ENCODE assay signal across 8 cellular contexts in genomic region chr6:43020847-43021246, GRCh38. TPM values are rescaled to one million over a fixed set of nuclear protein-coding genes. Genes with fewer than 3 reads are reported as not detected.
DNase-seq lines count a peak whose midpoint lies in the region; TF ChIP-seq lines count a peak whose summit lies in the region.

No MANE protein-coding gene starts in this region.

- TF ChIP-seq CTCF in BE2C (IDR thresholded peaks at IDR 0.05; ENCODE audit: low read depth, low read length) (no peak), KMS-11 (conservative IDR thresholded peaks at IDR 0.05; ENCODE audit: low read depth, low read length) (no peak), breast epithelium (IDR thresholded peaks at IDR 0.05) (no peak)

- H3K9me3 ChIP-seq in BE2C (no peaks in the 10 kb centered on the region), breast epithelium (no peaks in the 10 kb centered on the region), mesodermal cell (ENCODE audit: control insufficient read depth, low read length) (no peaks in the 10 kb centered on the region)

- intact Hi-C loops in breast epithelium (cut with DNase I; ENCODE audit: low total_unique reads), result no loop called here

- peaks cover 3% of the 10 kb centered on the region; the same call in 1 of the 2 replicates for H3K4me1 ChIP-seq in BE2C
- H3K4me1 ChIP-seq in KMS-11 (ENCODE audit: low read depth, poor library complexity, severe bottlenecking), result peaks cover 43% of the 10 kb centered on the region
- peaks cover 0 to 16% of the 10 kb centered on the region in 2 donors for H3K4me1 ChIP-seq in breast epithelium
- H3K4me1 ChIP-seq in mesodermal cell (ENCODE audit: control insufficient read depth, insufficient read depth, low read length, poor library complexity, severe bottlenecking), result peaks cover 27% of the 10 kb centered on the region

- H3K27ac ChIP-seq in KMS-11 (peak overlapping the region; percentile 70), breast epithelium (peak overlapping the region; percentile 86 to 92), mesodermal cell (ENCODE audit: low read depth, low read length, severe bottlenecking) (peak overlapping the region; percentile 77)

- H3K4me2 ChIP-seq in KMS-11, result peak overlapping the region; percentile 98

- H3K9ac ChIP-seq in KMS-11, result peak overlapping the region; percentile 65; the same call in 1 of the 2 replicates

- peak; percentile 7 for TF ChIP-seq POLR2A in breast epithelium (IDR thresholded peaks at IDR 0.05)

- H3K36me3 ChIP-seq in BE2C (peaks cover 19% of the 10 kb centered on the region), KMS-11 (ENCODE audit: insufficient read depth) (no peaks in the 10 kb centered on the region), breast epithelium (peaks cover 7% of the 10 kb centered on the region), mesodermal cell (ENCODE audit: control insufficient read depth, insufficient read depth, low read length) (peaks cover 76% of the 10 kb centered on the region)

- H3K27me3 ChIP-seq in BE2C, result no peaks in the 10 kb centered on the region
- no peaks in the 10 kb centered on the region for H3K27me3 ChIP-seq in KMS-11 (ENCODE audit: insufficient read depth, low read depth)
- H3K27me3 ChIP-seq in breast epithelium, result no peaks in the 10 kb centered on the region

- 78% methylated on average over 3 of the region's 5 CpGs; no CpG with 5 or more reads in 1 of the 2 experiments for WGBS in mesodermal cell (ENCODE audit: insufficient coverage in 2 of 2), 2 experiments

- H2AFZ ChIP-seq in KMS-11 (ENCODE audit: low read depth), result peak overlapping the region; percentile 87; the same call in 1 of the 2 replicates

- no peaks in the 10 kb centered on the region for H4K20me1 ChIP-seq in KMS-11 (ENCODE audit: insufficient read depth)

- DNase-seq in BE2C (no peak), breast epithelium (ENCODE audit: low spot score in 2 of 2) (no peak), pons (ENCODE audit: low spot score) (no peak), A172 (ENCODE audit: low spot score) (no peak), mucosa of gallbladder (ENCODE audit: low spot score) (no peak), NCI-H2196 (lab: John Stamatoyannopoulos, UW; ENCODE audit: unreplicated experiment) (no peak)

- peaks cover 35% of the 10 kb centered on the region for H3K79me2 ChIP-seq in KMS-11 (ENCODE audit: insufficient read depth, low read depth)

- H3K4me3 ChIP-seq in BE2C (ENCODE audit: low read depth, low read length), result peak overlapping the region; percentile 99
- no peak overlapping the region for H3K4me3 ChIP-seq in KMS-11 (IDR thresholded peaks at IDR 0.05; ENCODE audit: insufficient read depth, low read depth, low read length)
- peak overlapping the region; percentile 58 to 94 (median 93) for H3K4me3 ChIP-seq in breast epithelium
- peak overlapping the region; percentile 91 for H3K4me3 ChIP-seq in mesodermal cell (ENCODE audit: extremely low read depth, insufficient read depth, low read length, poor library complexity, severe bottlenecking)

RNA-seq across cellular contexts. Expression of gene RRP36, which starts 0.6 kb away (rescaled TPM):
- 82.4 TPM for polyA plus RNA-seq in BE2C (2012; ENCODE audit: insufficient read depth, insufficient read length, low read depth)
- total RNA-seq in breast epithelium (10 to 100 TPM; 48.8 to 69.2 (median 56.3) TPM), mucosa of gallbladder (40.6 TPM)
- polyA plus RNA-seq in mesodermal cell (2013, experiment 1 of 2), result 79.8 TPM
- 80.5 TPM for polyA plus RNA-seq in mesodermal cell (2013, experiment 2 of 2)
- 111 and 121 TPM in 2 replicates for total RNA-seq in A172 (2014; rRNA removed; shearing (Covaris generic))

RNA-seq across cellular contexts. Expression of gene KLHDC3, which starts 6.8 kb away (rescaled TPM):
- 125 TPM for polyA plus RNA-seq in BE2C (2012; ENCODE audit: insufficient read depth, insufficient read length, low read depth)
- total RNA-seq in breast epithelium (10 to 100 TPM; 91.4 to 97.3 (median 92.5) TPM), mucosa of gallbladder (93.8 TPM)
- polyA plus RNA-seq in mesodermal cell (2013, experiment 1 of 2), result 145 TPM
- 121 TPM for polyA plus RNA-seq in mesodermal cell (2013, experiment 2 of 2)
- total RNA-seq in A172 (2014; rRNA removed; shearing (Covaris generic)), result 75.3 and 90.8 TPM in 2 replicates

RNA-seq across cellular contexts. Expression of gene MEA1, which starts 7.1 kb away (rescaled TPM):
- polyA plus RNA-seq in BE2C (2012; ENCODE audit: insufficient read depth, insufficient read length, low read depth), result 153 TPM
- total RNA-seq in breast epithelium, result 10 to 100 TPM; 65.0 to 78.0 (median 76.3) TPM
- 89.0 TPM for polyA plus RNA-seq in mesodermal cell (2013, experiment 1 of 2)
- polyA plus RNA-seq in mesodermal cell (2013, experiment 2 of 2), result 75.8 TPM
- total RNA-seq in A172 (2014; rRNA removed; shearing (Covaris generic)), result 134 and 144 TPM in 2 replicates
- total RNA-seq in mucosa of gallbladder, result 66.3 TPM

RNA-seq across cellular contexts. Expression of gene CUL7, which starts 32.8 kb away (rescaled TPM):
- 25.9 TPM for polyA plus RNA-seq in BE2C (2012; ENCODE audit: insufficient read depth, insufficient read length, low read depth)
- total RNA-seq in breast epithelium, result 10 to 100 TPM; 12.6 to 21.4 (median 19.3) TPM
- 46.0 TPM for polyA plus RNA-seq in mesodermal cell (2013, experiment 1 of 2)
- 39.7 TPM for polyA plus RNA-seq in mesodermal cell (2013, experiment 2 of 2)
- 22.5 and 24.7 TPM in 2 replicates for total RNA-seq in A172 (2014; rRNA removed; shearing (Covaris generic))
- 29.5 TPM for total RNA-seq in mucosa of gallbladder

RNA-seq across cellular contexts. Expression of gene PPP2R5D, which starts 36.5 kb away (rescaled TPM):
- 63.3 TPM for polyA plus RNA-seq in BE2C (2012; ENCODE audit: insufficient read depth, insufficient read length, low read depth)
- 10 to 100 TPM; 25.2 to 35.6 (median 34.7) TPM for total RNA-seq in breast epithelium
- 74.9 TPM for polyA plus RNA-seq in mesodermal cell (2013, experiment 1 of 2)
- 73.0 TPM for polyA plus RNA-seq in mesodermal cell (2013, experiment 2 of 2)
- 38.9 and 48.5 TPM in 2 replicates for total RNA-seq in A172 (2014; rRNA removed; shearing (Covaris generic))
- 34.9 TPM for total RNA-seq in mucosa of gallbladder
